1 cellular context compared by ENCODE assay signal in the genomic region with DNA sequence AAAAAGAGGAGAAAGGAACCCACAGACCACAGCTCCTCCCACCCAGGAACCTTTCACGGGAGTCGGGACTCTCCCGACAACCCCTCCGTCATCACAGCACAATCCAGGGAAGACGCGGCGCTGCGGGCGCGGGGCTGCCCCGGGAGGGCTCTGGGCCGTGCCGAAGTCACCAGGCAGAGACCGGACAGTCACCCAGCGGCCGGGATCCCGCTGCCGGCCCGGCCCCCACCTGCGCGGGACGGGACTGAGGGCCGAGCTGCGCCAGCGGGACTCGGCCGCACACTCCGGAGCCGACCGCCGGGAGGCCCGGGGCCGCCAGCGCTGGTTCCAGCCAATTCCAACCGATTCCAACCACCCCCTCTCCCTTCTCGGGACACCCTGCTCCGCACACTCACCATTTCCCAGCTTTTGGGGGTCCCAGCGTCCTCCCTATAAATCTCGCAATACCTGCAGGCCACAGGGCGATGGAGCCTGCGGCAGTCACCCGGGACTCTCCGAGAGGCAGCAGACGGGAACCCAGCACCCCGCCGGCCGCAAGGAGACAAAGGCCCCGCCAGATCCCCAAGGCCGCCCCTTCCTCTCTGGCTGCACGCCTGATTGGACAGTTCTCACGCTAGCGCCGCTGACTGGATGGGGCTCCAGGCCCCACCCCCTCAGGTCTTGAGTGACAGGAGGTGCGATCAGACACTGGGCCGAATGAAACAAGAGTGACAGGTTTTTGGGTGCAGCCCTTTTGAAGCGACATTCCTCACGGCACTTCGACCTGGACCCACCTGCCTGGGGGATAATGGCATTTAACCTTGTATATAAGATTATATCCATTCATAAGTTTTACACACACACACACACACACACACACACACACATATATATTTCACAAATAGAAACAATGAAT.
TF ChIP-seq lines count a peak whose summit lies in the region.

ZNF695 (minus strand) TSS at position 547 of the 895 bp plus-strand sequence; CDS start at position 398, 149 bp downstream.

TF ChIP-seq in HepG2, 621 proteins besides CTCF, POLR2A, EP300 and RAD21 (continued from another document and continues in another):
- TF ChIP-seq NFYC (CRISPR knock-in tag; IDR thresholded peaks at IDR 0.05) (peak; percentile 98), ESRRA (CRISPR knock-in tag; IDR thresholded peaks at IDR 0.05; ENCODE audit: low read depth) (no peak), YEATS4 (CRISPR knock-in tag; IDR thresholded peaks at IDR 0.05; ENCODE audit: borderline replicate concordance) (peak; percentile 39; the same call in 1 of the 2 replicates), RBFOX2 (IDR thresholded peaks at IDR 0.05; ENCODE audit: low read depth, low read length) (peak; percentile 55; the same call in 1 of the 2 replicates), MAX (IDR thresholded peaks at IDR 0.05) (peak; percentile 60; the same call in 1 of the 2 replicates), POLR2AphosphoS2 (IDR thresholded peaks at IDR 0.05; ENCODE audit: low read depth, low read length) (no peak), CCDC6 (CRISPR knock-in tag; IDR thresholded peaks at IDR 0.05) (no peak), POLR2AphosphoS5 (IDR thresholded peaks at IDR 0.05; ENCODE audit: low read depth, low read length) (peak; percentile 80), ZFY (CRISPR knock-in tag; IDR thresholded peaks at IDR 0.05) (peak; percentile 85), SIN3A (IDR thresholded peaks at IDR 0.05; ENCODE audit: borderline replicate concordance, low read depth, low read length) (peak; percentile 97), POLR2G (IDR thresholded peaks at IDR 0.05; ENCODE audit: low read depth, low read length) (peak; percentile 75), ZBTB8A (CRISPR knock-in tag; IDR thresholded peaks at IDR 0.05; ENCODE audit: borderline replicate concordance, low read depth) (no peak), TAF1 (CRISPR knock-in tag; IDR thresholded peaks at IDR 0.05) (peak; percentile 69; the same call in 1 of the 2 replicates), ZNF879 (CRISPR knock-in tag; IDR thresholded peaks at IDR 0.05) (0 out of 2 replicates have a peak, but pooled peaks have one; percentile 27), ARNT2 (CRISPR knock-in tag; IDR thresholded peaks at IDR 0.05; ENCODE audit: low read depth) (0 out of 2 replicates have a peak, but pooled peaks have one; percentile 42), SP5 (CRISPR knock-in tag; IDR thresholded peaks at IDR 0.05; ENCODE audit: borderline replicate concordance, low read depth) (peak; percentile 33; the same call in 1 of the 2 replicates), ZFP36L1 (CRISPR knock-in tag; IDR thresholded peaks at IDR 0.05) (peak; percentile 70; the same call in 1 of the 2 replicates), HNF1B (CRISPR knock-in tag; IDR thresholded peaks at IDR 0.05) (0 out of 2 replicates have a peak, but pooled peaks have one; percentile 16), HMG20B (CRISPR knock-in tag; conservative IDR thresholded peaks at IDR 0.05) (no peak), ZNF446 (CRISPR knock-in tag; IDR thresholded peaks at IDR 0.05) (no peak), ZNF687 (CRISPR knock-in tag; IDR thresholded peaks at IDR 0.05) (peak; percentile 66), CHD2 (IDR thresholded peaks at IDR 0.05; ENCODE audit: low read depth, low read length) (0 out of 2 replicates have a peak, but pooled peaks have one; percentile 24), KAT8 (CRISPR knock-in tag; IDR thresholded peaks at IDR 0.05) (peak; percentile 43; the same call in 1 of the 2 replicates), PHF8 (CRISPR knock-in tag; IDR thresholded peaks at IDR 0.05) (peak; percentile 81), PHF21A (CRISPR knock-in tag; IDR thresholded peaks at IDR 0.05) (peak; percentile 44; the same call in 1 of the 2 replicates), ZNF543 (CRISPR knock-in tag; IDR thresholded peaks at IDR 0.05) (0 out of 2 replicates have a peak, but pooled peaks have one; percentile 27), REPIN1 (CRISPR knock-in tag; IDR thresholded peaks at IDR 0.05; ENCODE audit: borderline replicate concordance, low read depth) (peak; percentile 64; the same call in 1 of the 2 replicates), CREM (IDR thresholded peaks at IDR 0.05) (peak; percentile 31; the same call in 1 of the 2 replicates), CREM (CRISPR knock-in tag; IDR thresholded peaks at IDR 0.05) (no peak), ZNF772 (CRISPR knock-in tag; IDR thresholded peaks at IDR 0.05) (peak; percentile 66; the same call in 1 of the 2 replicates)
- TF ChIP-seq, protein P1, sequence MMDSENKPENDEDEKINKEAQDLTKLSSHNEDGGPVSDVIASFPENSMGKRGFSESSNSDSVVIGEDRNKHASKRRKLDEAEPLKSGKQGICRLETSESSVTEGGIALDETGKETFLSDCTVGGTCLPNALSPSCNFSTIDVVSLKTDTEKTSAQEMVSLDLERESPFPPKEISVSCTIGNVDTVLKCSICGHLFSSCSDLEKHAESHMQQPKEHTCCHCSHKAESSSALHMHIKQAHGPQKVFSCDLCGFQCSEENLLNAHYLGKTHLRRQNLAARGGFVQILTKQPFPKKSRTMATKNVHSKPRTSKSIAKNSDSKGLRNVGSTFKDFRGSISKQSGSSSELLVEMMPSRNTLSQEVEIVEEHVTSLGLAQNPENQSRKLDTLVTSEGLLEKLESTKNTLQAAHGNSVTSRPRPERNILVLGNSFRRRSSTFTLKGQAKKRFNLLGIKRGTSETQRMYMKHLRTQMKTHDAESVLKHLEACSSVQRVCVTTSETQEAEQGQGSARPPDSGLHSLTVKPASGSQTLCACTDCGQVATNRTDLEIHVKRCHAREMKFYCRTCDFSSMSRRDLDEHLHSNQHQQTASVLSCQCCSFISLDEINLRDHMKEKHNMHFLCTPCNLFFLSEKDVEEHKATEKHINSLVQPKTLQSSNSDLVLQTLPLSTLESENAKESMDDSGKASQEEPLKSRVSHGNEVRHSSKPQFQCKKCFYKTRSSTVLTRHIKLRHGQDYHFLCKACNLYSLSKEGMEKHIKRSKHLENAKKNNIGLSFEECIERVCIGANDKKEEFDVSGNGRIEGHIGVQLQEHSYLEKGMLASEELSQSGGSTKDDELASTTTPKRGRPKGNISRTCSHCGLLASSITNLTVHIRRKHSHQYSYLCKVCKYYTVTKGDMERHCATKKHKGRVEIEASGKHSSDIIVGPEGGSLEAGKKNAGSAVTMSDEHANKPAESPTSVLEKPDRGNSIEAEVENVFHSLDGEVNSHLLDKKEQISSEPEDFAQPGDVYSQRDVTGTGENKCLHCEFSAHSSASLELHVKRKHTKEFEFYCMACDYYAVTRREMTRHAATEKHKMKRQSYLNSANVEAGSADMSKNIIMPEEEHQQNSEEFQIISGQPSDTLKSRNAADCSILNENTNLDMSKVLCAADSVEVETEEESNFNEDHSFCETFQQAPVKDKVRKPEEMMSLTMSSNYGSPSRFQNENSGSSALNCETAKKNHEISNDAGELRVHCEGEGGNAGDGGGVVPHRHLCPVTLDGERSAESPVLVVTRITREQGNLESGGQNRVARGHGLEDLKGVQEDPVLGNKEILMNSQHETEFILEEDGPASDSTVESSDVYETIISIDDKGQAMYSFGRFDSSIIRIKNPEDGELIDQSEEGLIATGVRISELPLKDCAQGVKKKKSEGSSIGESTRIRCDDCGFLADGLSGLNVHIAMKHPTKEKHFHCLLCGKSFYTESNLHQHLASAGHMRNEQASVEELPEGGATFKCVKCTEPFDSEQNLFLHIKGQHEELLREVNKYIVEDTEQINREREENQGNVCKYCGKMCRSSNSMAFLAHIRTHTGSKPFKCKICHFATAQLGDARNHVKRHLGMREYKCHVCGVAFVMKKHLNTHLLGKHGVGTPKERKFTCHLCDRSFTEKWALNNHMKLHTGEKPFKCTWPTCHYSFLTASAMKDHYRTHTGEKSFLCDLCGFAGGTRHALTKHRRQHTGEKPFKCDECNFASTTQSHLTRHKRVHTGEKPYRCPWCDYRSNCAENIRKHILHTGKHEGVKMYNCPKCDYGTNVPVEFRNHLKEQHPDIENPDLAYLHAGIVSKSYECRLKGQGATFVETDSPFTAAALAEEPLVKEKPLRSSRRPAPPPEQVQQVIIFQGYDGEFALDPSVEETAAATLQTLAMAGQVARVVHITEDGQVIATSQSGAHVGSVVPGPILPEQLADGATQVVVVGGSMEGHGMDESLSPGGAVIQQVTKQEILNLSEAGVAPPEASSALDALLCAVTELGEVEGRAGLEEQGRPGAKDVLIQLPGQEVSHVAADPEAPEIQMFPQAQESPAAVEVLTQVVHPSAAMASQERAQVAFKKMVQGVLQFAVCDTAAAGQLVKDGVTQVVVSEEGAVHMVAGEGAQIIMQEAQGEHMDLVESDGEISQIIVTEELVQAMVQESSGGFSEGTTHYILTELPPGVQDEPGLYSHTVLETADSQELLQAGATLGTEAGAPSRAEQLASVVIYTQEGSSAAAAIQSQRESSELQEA (CRISPR knock-in tag; IDR thresholded peaks at IDR 0.05; ENCODE audit: not compliant biosample characterization), result no peak
- TF ChIP-seq, protein P2, sequence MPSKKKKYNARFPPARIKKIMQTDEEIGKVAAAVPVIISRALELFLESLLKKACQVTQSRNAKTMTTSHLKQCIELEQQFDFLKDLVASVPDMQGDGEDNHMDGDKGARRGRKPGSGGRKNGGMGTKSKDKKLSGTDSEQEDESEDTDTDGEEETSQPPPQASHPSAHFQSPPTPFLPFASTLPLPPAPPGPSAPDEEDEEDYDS (CRISPR knock-in tag; IDR thresholded peaks at IDR 0.05), result peak; percentile 62
- TF ChIP-seq, protein P3, sequence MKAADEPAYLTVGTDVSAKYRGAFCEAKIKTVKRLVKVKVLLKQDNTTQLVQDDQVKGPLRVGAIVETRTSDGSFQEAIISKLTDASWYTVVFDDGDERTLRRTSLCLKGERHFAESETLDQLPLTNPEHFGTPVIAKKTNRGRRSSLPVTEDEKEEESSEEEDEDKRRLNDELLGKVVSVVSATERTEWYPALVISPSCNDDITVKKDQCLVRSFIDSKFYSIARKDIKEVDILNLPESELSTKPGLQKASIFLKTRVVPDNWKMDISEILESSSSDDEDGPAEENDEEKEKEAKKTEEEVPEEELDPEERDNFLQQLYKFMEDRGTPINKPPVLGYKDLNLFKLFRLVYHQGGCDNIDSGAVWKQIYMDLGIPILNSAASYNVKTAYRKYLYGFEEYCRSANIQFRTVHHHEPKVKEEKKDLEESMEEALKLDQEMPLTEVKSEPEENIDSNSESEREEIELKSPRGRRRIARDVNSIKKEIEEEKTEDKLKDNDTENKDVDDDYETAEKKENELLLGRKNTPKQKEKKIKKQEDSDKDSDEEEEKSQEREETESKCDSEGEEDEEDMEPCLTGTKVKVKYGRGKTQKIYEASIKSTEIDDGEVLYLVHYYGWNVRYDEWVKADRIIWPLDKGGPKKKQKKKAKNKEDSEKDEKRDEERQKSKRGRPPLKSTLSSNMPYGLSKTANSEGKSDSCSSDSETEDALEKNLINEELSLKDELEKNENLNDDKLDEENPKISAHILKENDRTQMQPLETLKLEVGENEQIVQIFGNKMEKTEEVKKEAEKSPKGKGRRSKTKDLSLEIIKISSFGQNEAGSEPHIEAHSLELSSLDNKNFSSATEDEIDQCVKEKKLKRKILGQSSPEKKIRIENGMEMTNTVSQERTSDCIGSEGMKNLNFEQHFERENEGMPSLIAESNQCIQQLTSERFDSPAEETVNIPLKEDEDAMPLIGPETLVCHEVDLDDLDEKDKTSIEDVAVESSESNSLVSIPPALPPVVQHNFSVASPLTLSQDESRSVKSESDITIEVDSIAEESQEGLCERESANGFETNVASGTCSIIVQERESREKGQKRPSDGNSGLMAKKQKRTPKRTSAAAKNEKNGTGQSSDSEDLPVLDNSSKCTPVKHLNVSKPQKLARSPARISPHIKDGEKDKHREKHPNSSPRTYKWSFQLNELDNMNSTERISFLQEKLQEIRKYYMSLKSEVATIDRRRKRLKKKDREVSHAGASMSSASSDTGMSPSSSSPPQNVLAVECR (CRISPR knock-in tag; IDR thresholded peaks at IDR 0.05; ENCODE audit: borderline replicate concordance), result peak; percentile 95
- TF ChIP-seq, protein P4, sequence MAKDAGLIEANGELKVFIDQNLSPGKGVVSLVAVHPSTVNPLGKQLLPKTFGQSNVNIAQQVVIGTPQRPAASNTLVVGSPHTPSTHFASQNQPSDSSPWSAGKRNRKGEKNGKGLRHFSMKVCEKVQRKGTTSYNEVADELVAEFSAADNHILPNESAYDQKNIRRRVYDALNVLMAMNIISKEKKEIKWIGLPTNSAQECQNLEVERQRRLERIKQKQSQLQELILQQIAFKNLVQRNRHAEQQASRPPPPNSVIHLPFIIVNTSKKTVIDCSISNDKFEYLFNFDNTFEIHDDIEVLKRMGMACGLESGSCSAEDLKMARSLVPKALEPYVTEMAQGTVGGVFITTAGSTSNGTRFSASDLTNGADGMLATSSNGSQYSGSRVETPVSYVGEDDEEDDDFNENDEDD (CRISPR knock-in tag; IDR thresholded peaks at IDR 0.05; ENCODE audit: borderline replicate concordance), result peak; percentile 93; the same call in 1 of the 2 replicates
